ENCODE assay signal across 29 cellular contexts in the genomic region with DNA sequence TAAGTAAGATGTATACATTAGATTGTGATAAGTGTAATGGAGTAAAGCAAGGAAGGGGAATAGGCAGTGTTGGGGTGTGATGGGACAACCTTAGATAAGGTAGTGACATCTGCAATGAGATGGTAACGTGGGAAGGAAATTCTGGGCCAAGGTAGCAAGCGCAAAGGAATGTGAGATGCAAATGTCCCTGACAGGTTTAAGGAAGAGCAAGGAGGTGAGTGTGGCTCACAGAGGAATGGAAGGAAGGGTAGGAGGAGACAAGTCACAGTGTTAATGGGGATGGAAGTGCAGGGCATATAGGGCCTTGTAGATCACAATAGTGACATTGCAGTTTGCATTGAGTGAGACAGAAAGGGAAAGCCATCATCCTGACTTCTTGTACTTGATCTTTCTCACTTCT.
"Had no signal": no experiment of that assay in that cellular context is flagged by ENCODE, and none has a peak within 500 bp of the region (broad histone marks: within the 10 kb centered on the region; RNA-seq: fewer than 3 reads in every experiment).

No MANE protein-coding gene starts in this region.

- H3K4me3 ChIP-seq: neural progenitor cell, ovary, psoas muscle, right lobe of liver, sigmoid colon, stomach, thoracic aorta, thyroid gland, tibial nerve, upper lobe of left lung, vagina had no signal

- H3K27ac Mint-ChIP-seq: natural killer cell; nephron; neural progenitor cell; progenitor cell of endocrine pancreas; stimulated activated effector memory CD8-positive, alpha-beta T cell treated with anti-CD3 and anti-CD28 coated beads, Interleukin-12 subunit alpha, Interleukin-12 subunit beta, amount 100 ng/mL, for 72 hours; stimulated activated naive B cell treated with anti-CD40 and anti-IgM and Interleukin-4, amounts not matched to agents 10 μg/mL and 1 μg/mL and 100 μg/mL, for 72 hours; stimulated activated naive CD8-positive, alpha-beta T cell treated with anti-CD3 and anti-CD28 coated beads, Interleukin-15, Interleukin-2, amounts not matched to agents 100 ng/mL and 50 ng/mL, for 24 hours had no signal

- H3K9me3 Mint-ChIP-seq: nephron; stimulated activated effector memory CD8-positive, alpha-beta T cell treated with anti-CD3 and anti-CD28 coated beads, Interleukin-12 subunit alpha, Interleukin-12 subunit beta, amount 100 ng/mL, for 72 hours; stimulated activated naive CD8-positive, alpha-beta T cell treated with anti-CD3 and anti-CD28 coated beads, Interleukin-15, Interleukin-2, amounts not matched to agents 100 ng/mL and 50 ng/mL, for 24 hours had no signal

- H3K36me3 Mint-ChIP-seq: natural killer cell; stimulated activated effector memory CD8-positive, alpha-beta T cell treated with anti-CD3 and anti-CD28 coated beads, Interleukin-12 subunit alpha, Interleukin-12 subunit beta, amount 100 ng/mL, for 72 hours; stimulated activated naive B cell treated with anti-CD40 and anti-IgM and Interleukin-4, amounts not matched to agents 10 μg/mL and 1 μg/mL and 100 μg/mL, for 72 hours had no signal

- H3K36me3 ChIP-seq: neural progenitor cell, ovary, right lobe of liver, sigmoid colon, stomach, thoracic aorta, thyroid gland, tibial nerve, upper lobe of left lung, vagina had no signal

- DNase-seq: natural killer cell; occipital lobe; ovary; posterior cingulate gyrus; psoas muscle; right cardiac atrium; right lobe of liver; sigmoid colon; small intestine; stimulated activated CD4-positive, alpha-beta T cell treated with anti-CD3 and anti-CD28 coated beads, Interleukin-15, amount 100 ng/mL, for 24 hours; stimulated activated CD4-positive, alpha-beta T cell treated with anti-CD3 and anti-CD28 coated beads, Interleukin-2, amount 100 ng/mL, for 24 hours; stimulated activated CD4-positive, alpha-beta T cell treated with anti-CD3 and anti-CD28 coated beads, Interleukin-2, amount 100 ng/mL, for 48 hours; stimulated activated CD4-positive, alpha-beta T cell treated with anti-CD3 and anti-CD28 coated beads, Interleukin-4, amount 100 ng/mL, for 24 hours; stimulated activated naive B cell treated with anti-CD40 and anti-IgM and Interleukin-4, amounts not matched to agents 10 μg/mL and 1 μg/mL and 100 μg/mL, for 72 hours; stimulated activated naive CD4-positive, alpha-beta T cell treated with Interleukin-2 at 50 U/mL for 16 hours; stomach; thyroid gland; trophoblast cell; upper lobe of left lung had no signal

- H3K9ac ChIP-seq: neural progenitor cell, parathyroid adenoma had no signal

- H3K4me1 Mint-ChIP-seq: natural killer cell; stimulated activated effector memory CD8-positive, alpha-beta T cell treated with anti-CD3 and anti-CD28 coated beads, Interleukin-12 subunit alpha, Interleukin-12 subunit beta, amount 100 ng/mL, for 72 hours; stimulated activated naive B cell treated with anti-CD40 and anti-IgM and Interleukin-4, amounts not matched to agents 10 μg/mL and 1 μg/mL and 100 μg/mL, for 72 hours had no signal

- H3K27me3 Mint-ChIP-seq: progenitor cell of endocrine pancreas; stimulated activated naive B cell treated with anti-CD40 and anti-IgM and Interleukin-4, amounts not matched to agents 10 μg/mL and 1 μg/mL and 100 μg/mL, for 72 hours; stimulated activated naive CD8-positive, alpha-beta T cell treated with anti-CD3 and anti-CD28 coated beads, Interleukin-15, Interleukin-2, amounts not matched to agents 100 ng/mL and 50 ng/mL, for 24 hours had no signal

- H3K4me1 ChIP-seq: parathyroid adenoma, psoas muscle, right lobe of liver, sigmoid colon, stomach, thyroid gland, tibial nerve, upper lobe of left lung, vagina had no signal

- H3K27ac ChIP-seq: neural progenitor cell, ovary, parathyroid adenoma, psoas muscle, right lobe of liver, sigmoid colon, stomach, thoracic aorta, thyroid gland, tibial nerve, upper lobe of left lung, vagina had no signal

- FAIRE-seq: small intestine, urothelium cell line had no signal

- H3K79me2 ChIP-seq: parathyroid adenoma had no signal

- H2AFZ ChIP-seq: neural progenitor cell, parathyroid adenoma had no signal

- H3K27me3 ChIP-seq: neural progenitor cell, ovary, right lobe of liver, sigmoid colon, stomach, thyroid gland, tibial nerve, upper lobe of left lung, vagina had no signal

- H3K9me3 ChIP-seq: ovary, psoas muscle, right lobe of liver, sigmoid colon, thoracic aorta, thyroid gland, tibial nerve, upper lobe of left lung, vagina had no signal

- H3K4me2 ChIP-seq: neural progenitor cell had no signal

- H3K4me3 Mint-ChIP-seq: natural killer cell; nephron; neural progenitor cell; stimulated activated effector memory CD8-positive, alpha-beta T cell treated with anti-CD3 and anti-CD28 coated beads, Interleukin-12 subunit alpha, Interleukin-12 subunit beta, amount 100 ng/mL, for 72 hours; stimulated activated naive B cell treated with anti-CD40 and anti-IgM and Interleukin-4, amounts not matched to agents 10 μg/mL and 1 μg/mL and 100 μg/mL, for 72 hours; stimulated activated naive CD8-positive, alpha-beta T cell treated with anti-CD3 and anti-CD28 coated beads, Interleukin-15, Interleukin-2, amounts not matched to agents 100 ng/mL and 50 ng/mL, for 24 hours had no signal

- ATAC-seq: natural killer cell; psoas muscle; right cardiac atrium; right lobe of liver; stimulated activated effector memory CD8-positive, alpha-beta T cell treated with anti-CD3 and anti-CD28 coated beads, Interleukin-12 subunit alpha, Interleukin-12 subunit beta, amount 100 ng/mL, for 72 hours; stimulated activated naive B cell treated with anti-CD40 and anti-IgM and Interleukin-4, amounts not matched to agents 10 μg/mL and 1 μg/mL and 100 μg/mL, for 72 hours had no signal
